In the genomic region with DNA sequence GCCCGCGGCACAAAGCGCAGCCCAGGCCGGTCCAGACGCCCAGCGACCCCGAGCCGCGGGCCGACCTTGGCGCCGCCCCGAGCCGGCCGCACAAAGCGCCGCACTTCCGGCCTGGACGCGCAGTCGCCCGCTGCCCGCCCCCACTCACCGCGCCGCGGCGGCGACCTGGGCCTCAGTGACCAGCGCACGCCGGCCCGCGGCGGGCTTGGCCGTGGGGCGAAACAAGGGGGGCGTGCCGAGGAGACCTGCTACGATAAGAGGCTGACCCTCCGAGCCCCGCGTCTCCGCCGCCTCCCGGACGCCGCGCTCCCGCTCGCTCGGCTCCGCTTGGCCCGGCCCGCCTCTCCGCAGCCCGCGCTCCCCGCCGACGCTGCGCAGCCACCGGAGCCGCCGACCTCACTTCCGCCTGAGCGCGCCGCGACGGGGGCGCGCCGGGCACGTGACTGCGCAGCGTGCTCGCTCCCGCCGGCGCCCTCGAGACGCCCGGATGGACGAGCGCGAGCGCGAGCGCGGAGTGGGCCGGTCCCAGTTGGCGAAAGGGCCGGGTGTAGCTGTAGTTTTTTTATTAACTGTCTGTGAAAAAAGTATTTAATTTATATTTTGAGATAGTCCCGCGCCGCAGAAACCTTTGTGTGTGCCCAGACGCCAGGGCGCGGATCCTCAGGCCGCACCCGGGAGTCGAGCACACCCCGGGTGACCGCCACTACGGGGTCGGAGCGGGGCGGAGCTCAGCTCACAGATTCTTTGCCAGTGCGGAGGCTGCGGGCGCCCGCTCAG, we compare ENCODE assay signal across 8 cellular contexts. TPM values are rescaled to one million over a fixed set of nuclear protein-coding genes. Genes with fewer than 3 reads are reported as not detected.
DNase-seq lines count a peak whose midpoint lies in the region; ATAC-seq and TF ChIP-seq lines count a peak whose summit lies in the region.

A gene with protein sequence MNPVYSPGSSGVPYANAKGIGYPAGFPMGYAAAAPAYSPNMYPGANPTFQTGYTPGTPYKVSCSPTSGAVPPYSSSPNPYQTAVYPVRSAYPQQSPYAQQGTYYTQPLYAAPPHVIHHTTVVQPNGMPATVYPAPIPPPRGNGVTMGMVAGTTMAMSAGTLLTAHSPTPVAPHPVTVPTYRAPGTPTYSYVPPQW (minus strand): TSS at position 395 of the 777 bp plus-strand sequence. CDS start 10,814 bp downstream, outside the sequence.

- H3K4me3 ChIP-seq in GM12875 (ENCODE audit: low read depth, low read length) (peak within 1 kb of the TSS; percentile 68), adipocyte (ENCODE audit: low read length) (peak within 1 kb of the TSS; percentile 92), cardiac muscle cell (peak within 1 kb of the TSS; percentile 87)

- H3K9ac ChIP-seq in adipocyte (ENCODE audit: low read length): peak within 1 kb of the TSS; percentile 97

- peak within 1 kb of the TSS; percentile 100 for H3K27ac ChIP-seq in cardiac muscle cell

- H3K4me1 ChIP-seq in adipocyte (ENCODE audit: control insufficient read depth, insufficient read depth, low read length): peaks cover 4% of the 10 kb centered on the region
- H3K4me1 ChIP-seq in cardiac muscle cell (ENCODE audit: low read depth): no peaks in the 10 kb centered on the region

- TF ChIP-seq CTCF in GM12875 (IDR thresholded peaks at IDR 0.05; ENCODE audit: borderline replicate concordance, insufficient read depth, low read depth, low read length): no peak
- TF ChIP-seq CTCF in cardiac muscle cell (IDR thresholded peaks at IDR 0.05; ENCODE audit: low read depth, low read length): no peak
- TF ChIP-seq CTCF in type B pancreatic cell (conservative IDR thresholded peaks at IDR 0.05): no peak

- H3K9me3 Mint-ChIP-seq in type B pancreatic cell: no peaks in the 10 kb centered on the region

- H3K27me3 ChIP-seq in adipocyte (replicated peaks; ENCODE audit: control insufficient read depth, insufficient read depth, low read length) (no peaks in the 10 kb centered on the region), cardiac muscle cell (no peaks in the 10 kb centered on the region)

- intact Hi-C loops in posterior cingulate gyrus (cut with DNase I): loop anchor here (2.0 to 5.0 kb wide), 2 partner anchors 36 to 62 kb away; no protein-coding TSS in a partner anchor

- H3K27me3 Mint-ChIP-seq in type B pancreatic cell: no peaks in the 10 kb centered on the region

- DNase-seq in NCI-H1092 treated with DMSO at 0.1 percent for 48 hours (lab: John Stamatoyannopoulos, UW) (peak; percentile 83), T follicular helper cell (ENCODE audit: low read depth) (peak; percentile 82), adipocyte (ENCODE audit: low read depth) (peak; percentile 96), cardiac muscle cell (ENCODE audit: low read depth in 1 of 2, low spot score in 1 of 2) (peak; percentile 92 to 93), posterior cingulate gyrus (peak; percentile 72 to 97 (median 79)), type B pancreatic cell (ENCODE audit: extremely low spot score, unreplicated experiment) (peak; percentile 93)

- H3K27ac Mint-ChIP-seq in type B pancreatic cell: peak within 1 kb of the TSS; percentile 93

- peak; percentile 85 for ATAC-seq in HG02623 (IDR thresholded peaks at IDR 0.05; ENCODE audit: unreplicated experiment)

- H3K36me3 ChIP-seq in adipocyte (ENCODE audit: control insufficient read depth, insufficient read depth, low read length, severe bottlenecking) (peaks cover 8% of the 10 kb centered on the region), cardiac muscle cell (peaks cover 5% of the 10 kb centered on the region)

- H3K4me3 Mint-ChIP-seq in type B pancreatic cell: peak within 1 kb of the TSS; percentile 90

- H3K9me3 ChIP-seq in adipocyte (ENCODE audit: control insufficient read depth, low read length) (no peaks in the 10 kb centered on the region), cardiac muscle cell (ENCODE audit: low read depth) (no peaks in the 10 kb centered on the region)

- peaks cover 9% of the 10 kb centered on the region for H3K4me1 Mint-ChIP-seq in type B pancreatic cell (ENCODE audit: unreplicated experiment)

- H3K36me3 Mint-ChIP-seq in type B pancreatic cell: peaks cover 12% of the 10 kb centered on the region

RNA-seq across cellular contexts. Expression of the gene that starts here (rescaled TPM):
- 109 and 142 TPM in 2 replicates for total RNA-seq in cardiac muscle cell
- 50.4 and 58.2 TPM in 2 replicates for polyA plus RNA-seq in cardiac muscle cell
- 97.2 and 104 TPM in 2 replicates for total RNA-seq in type B pancreatic cell (ENCODE audit: low replicate concordance)

Comparison
In these comparisons a context has a peak if more than half of its experiments do, and no peak if none do; other contexts are left out.
1. Peak in every context shown above with its lines: DNase-seq, ATAC-seq, H3K4me3 ChIP-seq and H3K27ac ChIP-seq.